1 cellular context compared by ENCODE assay signal in the genomic region with DNA sequence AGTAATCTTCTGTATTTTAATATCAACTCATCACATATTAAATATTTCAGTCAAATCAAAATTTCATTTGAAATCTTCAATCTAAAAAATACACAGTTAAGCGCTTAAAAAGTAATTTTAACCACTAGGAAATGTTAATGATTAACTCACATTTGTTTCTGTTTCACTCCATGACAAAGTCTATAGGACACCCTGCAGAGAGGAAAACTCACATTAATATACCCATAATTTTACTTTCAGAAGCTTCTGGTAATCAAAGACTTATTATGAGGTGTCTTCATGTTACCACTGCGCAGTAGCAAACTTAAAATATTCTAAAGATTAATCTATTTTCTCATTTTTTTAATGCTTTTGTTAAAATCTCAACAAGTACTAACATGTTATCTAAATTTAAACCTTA.
TF ChIP-seq lines count a peak whose summit lies in the region.

No MANE protein-coding gene starts in this region.

TF ChIP-seq in GM23338, 12 proteins besides CTCF, POLR2A, EP300 and RAD21 (continued from another document):
- TF ChIP-seq, protein P1, sequence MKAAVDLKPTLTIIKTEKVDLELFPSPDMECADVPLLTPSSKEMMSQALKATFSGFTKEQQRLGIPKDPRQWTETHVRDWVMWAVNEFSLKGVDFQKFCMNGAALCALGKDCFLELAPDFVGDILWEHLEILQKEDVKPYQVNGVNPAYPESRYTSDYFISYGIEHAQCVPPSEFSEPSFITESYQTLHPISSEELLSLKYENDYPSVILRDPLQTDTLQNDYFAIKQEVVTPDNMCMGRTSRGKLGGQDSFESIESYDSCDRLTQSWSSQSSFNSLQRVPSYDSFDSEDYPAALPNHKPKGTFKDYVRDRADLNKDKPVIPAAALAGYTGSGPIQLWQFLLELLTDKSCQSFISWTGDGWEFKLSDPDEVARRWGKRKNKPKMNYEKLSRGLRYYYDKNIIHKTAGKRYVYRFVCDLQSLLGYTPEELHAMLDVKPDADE (IDR thresholded peaks at IDR 0.05), result no peak
- no peak for TF ChIP-seq POLR2AphosphoS5 (IDR thresholded peaks at IDR 0.05; ENCODE audit: low read depth)
- no peak for TF ChIP-seq STAT1 (IDR thresholded peaks at IDR 0.05; ENCODE audit: unreplicated experiment)
- TF ChIP-seq, protein P2, sequence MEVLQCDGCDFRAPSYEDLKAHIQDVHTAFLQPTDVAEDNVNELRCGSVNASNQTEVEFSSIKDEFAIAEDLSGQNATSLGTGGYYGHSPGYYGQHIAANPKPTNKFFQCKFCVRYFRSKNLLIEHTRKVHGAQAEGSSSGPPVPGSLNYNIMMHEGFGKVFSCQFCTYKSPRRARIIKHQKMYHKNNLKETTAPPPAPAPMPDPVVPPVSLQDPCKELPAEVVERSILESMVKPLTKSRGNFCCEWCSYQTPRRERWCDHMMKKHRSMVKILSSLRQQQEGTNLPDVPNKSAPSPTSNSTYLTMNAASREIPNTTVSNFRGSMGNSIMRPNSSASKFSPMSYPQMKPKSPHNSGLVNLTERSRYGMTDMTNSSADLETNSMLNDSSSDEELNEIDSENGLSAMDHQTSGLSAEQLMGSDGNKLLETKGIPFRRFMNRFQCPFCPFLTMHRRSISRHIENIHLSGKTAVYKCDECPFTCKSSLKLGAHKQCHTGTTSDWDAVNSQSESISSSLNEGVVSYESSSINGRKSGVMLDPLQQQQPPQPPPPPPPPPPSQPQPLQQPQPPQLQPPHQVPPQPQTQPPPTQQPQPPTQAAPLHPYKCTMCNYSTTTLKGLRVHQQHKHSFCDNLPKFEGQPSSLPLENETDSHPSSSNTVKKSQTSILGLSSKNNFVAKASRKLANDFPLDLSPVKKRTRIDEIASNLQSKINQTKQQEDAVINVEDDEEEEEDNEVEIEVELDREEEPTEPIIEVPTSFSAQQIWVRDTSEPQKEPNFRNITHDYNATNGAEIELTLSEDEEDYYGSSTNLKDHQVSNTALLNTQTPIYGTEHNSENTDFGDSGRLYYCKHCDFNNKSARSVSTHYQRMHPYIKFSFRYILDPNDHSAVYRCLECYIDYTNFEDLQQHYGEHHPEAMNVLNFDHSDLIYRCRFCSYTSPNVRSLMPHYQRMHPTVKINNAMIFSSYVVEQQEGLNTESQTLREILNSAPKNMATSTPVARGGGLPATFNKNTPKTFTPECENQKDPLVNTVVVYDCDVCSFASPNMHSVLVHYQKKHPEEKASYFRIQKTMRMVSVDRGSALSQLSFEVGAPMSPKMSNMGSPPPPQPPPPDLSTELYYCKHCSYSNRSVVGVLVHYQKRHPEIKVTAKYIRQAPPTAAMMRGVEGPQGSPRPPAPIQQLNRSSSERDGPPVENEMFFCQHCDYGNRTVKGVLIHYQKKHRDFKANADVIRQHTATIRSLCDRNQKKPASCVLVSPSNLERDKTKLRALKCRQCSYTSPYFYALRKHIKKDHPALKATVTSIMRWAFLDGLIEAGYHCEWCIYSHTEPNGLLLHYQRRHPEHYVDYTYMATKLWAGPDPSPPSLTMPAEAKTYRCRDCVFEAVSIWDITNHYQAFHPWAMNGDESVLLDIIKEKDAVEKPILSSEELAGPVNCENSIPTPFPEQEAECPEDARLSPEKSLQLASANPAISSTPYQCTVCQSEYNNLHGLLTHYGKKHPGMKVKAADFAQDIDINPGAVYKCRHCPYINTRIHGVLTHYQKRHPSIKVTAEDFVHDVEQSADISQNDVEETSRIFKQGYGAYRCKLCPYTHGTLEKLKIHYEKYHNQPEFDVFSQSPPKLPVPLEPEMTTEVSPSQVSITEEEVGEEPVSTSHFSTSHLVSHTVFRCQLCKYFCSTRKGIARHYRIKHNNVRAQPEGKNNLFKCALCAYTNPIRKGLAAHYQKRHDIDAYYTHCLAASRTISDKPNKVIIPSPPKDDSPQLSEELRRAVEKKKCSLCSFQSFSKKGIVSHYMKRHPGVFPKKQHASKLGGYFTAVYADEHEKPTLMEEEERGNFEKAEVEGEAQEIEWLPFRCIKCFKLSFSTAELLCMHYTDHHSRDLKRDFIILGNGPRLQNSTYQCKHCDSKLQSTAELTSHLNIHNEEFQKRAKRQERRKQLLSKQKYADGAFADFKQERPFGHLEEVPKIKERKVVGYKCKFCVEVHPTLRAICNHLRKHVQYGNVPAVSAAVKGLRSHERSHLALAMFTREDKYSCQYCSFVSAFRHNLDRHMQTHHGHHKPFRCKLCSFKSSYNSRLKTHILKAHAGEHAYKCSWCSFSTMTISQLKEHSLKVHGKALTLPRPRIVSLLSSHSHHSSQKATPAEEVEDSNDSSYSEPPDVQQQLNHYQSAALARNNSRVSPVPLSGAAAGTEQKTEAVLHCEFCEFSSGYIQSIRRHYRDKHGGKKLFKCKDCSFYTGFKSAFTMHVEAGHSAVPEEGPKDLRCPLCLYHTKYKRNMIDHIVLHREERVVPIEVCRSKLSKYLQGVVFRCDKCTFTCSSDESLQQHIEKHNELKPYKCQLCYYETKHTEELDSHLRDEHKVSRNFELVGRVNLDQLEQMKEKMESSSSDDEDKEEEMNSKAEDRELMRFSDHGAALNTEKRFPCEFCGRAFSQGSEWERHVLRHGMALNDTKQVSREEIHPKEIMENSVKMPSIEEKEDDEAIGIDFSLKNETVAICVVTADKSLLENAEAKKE (CRISPR knock-in tag; IDR thresholded peaks at IDR 0.05), result no peak
